Comparison of ENCODE assay signal across 14 cellular contexts in genomic region chr11:78812513-78813293, GRCh38.
A peak's percentile ranks its signal among the peaks of the same experiment; 100 is the strongest.
DNase-seq lines count a peak whose midpoint lies in the region; ATAC-seq, FAIRE-seq and TF ChIP-seq lines count a peak whose summit lies in the region.
"Had no signal": no experiment of that assay in that cellular context is flagged by ENCODE, and none has a peak within 500 bp of the region (broad histone marks: within the 10 kb centered on the region; RNA-seq: fewer than 3 reads in every experiment).

No MANE protein-coding gene starts in this region.

- TF ChIP-seq CTCF in GM12878 (IDR thresholded peaks at IDR 0.05 in 2 of 3, conservative IDR thresholded peaks at IDR 0.05 in 1 of 3; ENCODE audit: control insufficient read depth in 2 of 3, extremely low read depth in 1 of 3, insufficient read depth in 1 of 3, low read depth in 3 of 3, low read length in 3 of 3), result peak in 1 of 3 experiments; percentile 15; a peak in 1 of 6 replicates
- TF ChIP-seq CTCF in mucosa of descending colon (IDR thresholded peaks at IDR 0.05), result no peak

- TF ChIP-seq RAD21 in GM12878 (IDR thresholded peaks at IDR 0.05; ENCODE audit: insufficient read depth, low read depth, low read length), result no peak

- TF ChIP-seq EP300 in GM12878 (IDR thresholded peaks at IDR 0.05; ENCODE audit: borderline replicate concordance in 1 of 2, control insufficient read depth in 1 of 2, low read depth in 2 of 2, low read length in 2 of 2), result no peak

- H4K20me1 ChIP-seq in GM12878 (ENCODE audit: control insufficient read depth, insufficient read depth), result no peaks in the 10 kb centered on the region

- no peaks in the 10 kb centered on the region for H3K79me2 ChIP-seq in GM12878 (ENCODE audit: control insufficient read depth, insufficient read depth, low read length)

- CTCF ChIA-PET in GM12878 (lab: Yijun Ruan, JAX), result interaction anchor here (0.9 kb wide), 1 partner anchor 10 kb away, joined by 3 read pairs; no protein-coding TSS in a partner anchor

- peak; percentile 57 for DNase-seq in DMS79 treated with DMSO at 0.1 percent for 48 hours (lab: John Stamatoyannopoulos, UW)
- no peak for DNase-seq in DMS79 (lab: John Stamatoyannopoulos, UW)
- peak; percentile 65 for DNase-seq in MV-4-11 (lab: John Stamatoyannopoulos, UW)
- DNase-seq in GM12878 (ENCODE audit: low read depth, low spot score), result no peak
- peak in 1 of 3 donors; percentile 43 for DNase-seq in mucosa of descending colon
- DNase-seq: 8988T; activated T-cell treated with anti-CD3 and anti-CD28 coated beads, Interleukin-2, amount 50 U/mL, for 4 hours; DND-41; natural killer cell had no signal

- H3K36me3 ChIP-seq in GM12878 (ENCODE audit: control insufficient read depth in 2 of 2, insufficient read depth in 2 of 2, low read length in 1 of 2) (no peaks in the 10 kb centered on the region), mucosa of descending colon (ENCODE audit: low read depth) (no peaks in the 10 kb centered on the region)

- WGBS in GM12878 (ENCODE audit: insufficient coverage, insufficient replicate concordance, low lambda C conversion rate, missing lambda C conversion rate), result 29% methylated on average over 6 of the region's 6 CpGs

- no peaks in the 10 kb centered on the region for H3K9me3 ChIP-seq in GM12878 (replicated peaks; ENCODE audit: control insufficient read depth, insufficient read depth, low read length)
- no peaks in the 10 kb centered on the region for H3K9me3 ChIP-seq in mucosa of descending colon
- H3K9me3 ChIP-seq: body of pancreas had no signal

- H3K4me2 ChIP-seq in GM12878 (ENCODE audit: control insufficient read depth, insufficient read depth), result no peak overlapping the region

- H3K4me1 ChIP-seq in GM12878 (ENCODE audit: control insufficient read depth, insufficient read depth, low read length) (no peaks in the 10 kb centered on the region), mucosa of descending colon (ENCODE audit: low read depth) (peaks cover 16% of the 10 kb centered on the region)
- H3K4me1 ChIP-seq: body of pancreas had no signal

- intact Hi-C loops in GM12878 (cut with micrococcal nuclease; ENCODE audit: unreplicated experiment) (no loop called here), mucosa of descending colon (cut with DNase I, micrococcal nuclease) (no loop called here)

- POLR2A ChIA-PET in GM12878 (lab: Charles Lee), result no interaction called here

- FAIRE-seq in GM12878 (lab: Jason Lieb, UNC), result no peak
- FAIRE-seq: TTC549 had no signal

- TF ChIP-seq POLR2A in GM12878 (IDR thresholded peaks at IDR 0.05; ENCODE audit: low read depth, low read length), result no peak

- H3K9ac ChIP-seq in GM12878 (ENCODE audit: control insufficient read depth, insufficient read depth, low read length), result no peak overlapping the region

- RAD21 ChIA-PET in GM12878 (lab: Charles Lee; ENCODE audit: unreplicated experiment), result no interaction called here

- H3K27me3 ChIP-seq in GM12878 (replicated peaks in 1 of 2; ENCODE audit: control insufficient read depth in 2 of 2, insufficient read depth in 2 of 2, low read length in 1 of 2), result no peaks in the 10 kb centered on the region
- H3K27me3 ChIP-seq: body of pancreas had no signal

- ATAC-seq in GM12878 (peak; percentile 56; the same call in 2 of the 3 replicates), mucosa of descending colon (peak; percentile 61), HG03196 (IDR thresholded peaks at IDR 0.05; ENCODE audit: unreplicated experiment) (no peak), HG02678 (IDR thresholded peaks at IDR 0.05; ENCODE audit: unreplicated experiment) (no peak), HG03108 (IDR thresholded peaks at IDR 0.05; ENCODE audit: unreplicated experiment) (no peak)
- ATAC-seq: body of pancreas, natural killer cell had no signal

- BruUV-seq in GM12878 (replicated peaks; lab: Mats Ljungman, UMichigan), result no TSS peak

- no peak overlapping the region for H3K27ac ChIP-seq in GM12878 (ENCODE audit: control insufficient read depth, insufficient read depth)
- H3K27ac ChIP-seq: body of pancreas had no signal

- SMC1A ChIA-PET in GM12878 (lab: Charles Lee; ENCODE audit: uncharacterized antibody, unreplicated experiment), result no interaction called here

- H2AFZ ChIP-seq in GM12878 (ENCODE audit: control insufficient read depth, low read depth, low read length), result no peak overlapping the region

- H3K4me3 ChIP-seq in GM12878 (no peak overlapping the region), mucosa of descending colon (no peak overlapping the region)
- H3K4me3 ChIP-seq: body of pancreas had no signal

- in situ Hi-C loops in GM12878 (cut with MboI), result no loop called here

TF ChIP-seq in GM12878, 131 proteins besides CTCF, POLR2A, EP300 and RAD21:
- TF ChIP-seq RFX5 (IDR thresholded peaks at IDR 0.05; ENCODE audit: low read depth, low read length), result no peak
- no peak for TF ChIP-seq TCF7 (IDR thresholded peaks at IDR 0.05; ENCODE audit: borderline replicate concordance)
- TF ChIP-seq SPI1 (IDR thresholded peaks at IDR 0.05; ENCODE audit: borderline replicate concordance, insufficient read depth, low read depth, low read length), result peak; percentile 62

Comparison
In these comparisons a context has a peak if more than half of its experiments do, and no peak if none do; other contexts are left out.
1. DNase-seq: peak in DMS79 treated with DMSO at 0.1 percent for 48 hours (single experiment) and MV-4-11 (single experiment); none in DMS79 (single experiment) and GM12878 (single experiment).
2. ATAC-seq: peak in GM12878 (single experiment) and mucosa of descending colon (single experiment); none in HG03196 (single experiment), HG02678 (single experiment) and HG03108 (single experiment).